In the genomic region with DNA sequence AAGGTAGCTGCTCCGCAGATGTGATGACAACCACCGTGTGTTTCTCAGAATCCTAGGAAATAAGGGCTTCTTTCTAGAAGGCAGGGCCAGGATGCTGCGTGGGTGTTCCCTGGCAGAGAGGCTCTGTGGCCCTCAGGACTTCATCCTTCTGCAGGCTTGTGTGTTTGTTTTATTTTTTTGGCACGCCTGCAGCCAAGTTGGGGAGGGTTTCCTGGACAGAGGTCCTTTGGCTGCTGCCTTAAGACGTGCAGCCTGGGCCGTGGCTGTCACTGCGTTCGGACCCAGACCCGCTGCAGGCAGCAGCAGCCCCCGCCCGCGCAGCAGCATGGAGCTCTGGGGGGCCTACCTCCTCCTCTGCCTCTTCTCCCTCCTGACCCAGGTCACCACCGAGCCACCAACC, we compare ENCODE assay signal across 10 cellular contexts. TPM values are rescaled to one million over a fixed set of nuclear protein-coding genes. Genes with fewer than 3 reads are reported as not detected.
DNase-seq lines count a peak whose midpoint lies in the region; ATAC-seq, FAIRE-seq and TF ChIP-seq lines count a peak whose summit lies in the region.
"Had no signal": no experiment of that assay in that cellular context is flagged by ENCODE, and none has a peak within 500 bp of the region (broad histone marks: within the 10 kb centered on the region; RNA-seq: fewer than 3 reads in every experiment).

CLEC3B (plus strand) TSS at position 266 of the 400 bp plus-strand sequence; CDS start at position 326, 60 bp downstream.

- H3K27me3 ChIP-seq in adrenal gland (no peaks in the 10 kb centered on the region), pancreas (peaks cover 0 to 5% (median 0%) of the 10 kb centered on the region in 4 donors)

- peaks cover 10% of the 10 kb centered on the region for H3K27me3 Mint-ChIP-seq in activated T-helper 2 cell treated with anti-CD3 and anti-CD28 coated beads, Interferon-gamma antibody, Interleukin-2, Interleukin-4, amounts not matched to agents 10 μg/mL and 5 μg/mL and 100 μg/mL, durations not matched to agents 14 hours and 24 hours and 36 hours (ENCODE audit: low read depth)

- peak; percentile 80 for ATAC-seq in Right ventricle myocardium inferior
- ATAC-seq in pancreas = peak in 3 of 4 donors; percentile 15 to 44 (median 32)
- no peak for ATAC-seq in HG02852 (IDR thresholded peaks at IDR 0.05; ENCODE audit: unreplicated experiment)
- ATAC-seq: activated CD8-positive, alpha-beta memory T cell treated with anti-CD3 and anti-CD28 coated beads, Interleukin-2, amount 10 ng/mL, durations not matched to agents 7 days and 5 days; K562 had no signal

- no peak for TF ChIP-seq POLR2A in adrenal gland (IDR thresholded peaks at IDR 0.05)

- peaks cover 3% of the 10 kb centered on the region for H3K4me1 Mint-ChIP-seq in activated T-helper 2 cell treated with anti-CD3 and anti-CD28 coated beads, Interferon-gamma antibody, Interleukin-2, Interleukin-4, amounts not matched to agents 10 μg/mL and 5 μg/mL and 100 μg/mL, durations not matched to agents 14 hours and 24 hours and 36 hours (ENCODE audit: low read depth)

- peak; percentile 70 for DNase-seq in AG10803 (ENCODE audit: low read depth)
- DNase-seq in adrenal gland = peak in 6 of 7 donors; percentile 36 to 82 (median 62)
- DNase-seq in Right ventricle myocardium inferior (ENCODE audit: missing footprints) = peak; percentile 83
- DNase-seq in pancreas = no peak
- DNase-seq in HPDE6-E6E7 (ENCODE audit: extremely low spot score) = no peak
- DNase-seq in COR-L47 (lab: John Stamatoyannopoulos, UW) = no peak
- no peak for DNase-seq in activated T-helper 2 cell treated with anti-CD3 and anti-CD28 coated beads, Interferon-gamma antibody, Interleukin-2, Interleukin-4, amounts not matched to agents 10 μg/mL and 5 μg/mL and 100 μg/mL, durations not matched to agents 14 hours and 24 hours and 36 hours (ENCODE audit: low spot score)
- DNase-seq: activated CD8-positive, alpha-beta memory T cell treated with anti-CD3 and anti-CD28 coated beads, Interleukin-2, amount 10 ng/mL, durations not matched to agents 7 days and 5 days had no signal

- WGBS in adrenal gland, 4 donors = 26 to 43% (median 29%) methylated on average over 12 to 13 of the region's 13 CpGs
- WGBS in pancreas, 2 donors = 39 to 53% methylated on average over 13 of the region's 13 CpGs

- H3K36me3 Mint-ChIP-seq in activated T-helper 2 cell treated with anti-CD3 and anti-CD28 coated beads, Interferon-gamma antibody, Interleukin-2, Interleukin-4, amounts not matched to agents 10 μg/mL and 5 μg/mL and 100 μg/mL, durations not matched to agents 14 hours and 24 hours and 36 hours (ENCODE audit: low read depth) = no peaks in the 10 kb centered on the region
- H3K36me3 Mint-ChIP-seq: activated CD8-positive, alpha-beta memory T cell treated with anti-CD3 and anti-CD28 coated beads, Interleukin-2, amount 10 ng/mL, durations not matched to agents 7 days and 5 days had no signal

- H3K9me3 ChIP-seq in adrenal gland (replicated peaks in 1 of 3) (no peaks in the 10 kb centered on the region), pancreas (no peaks in the 10 kb centered on the region)

- H3K4me3 Mint-ChIP-seq in activated T-helper 2 cell treated with anti-CD3 and anti-CD28 coated beads, Interferon-gamma antibody, Interleukin-2, Interleukin-4, amounts not matched to agents 10 μg/mL and 5 μg/mL and 100 μg/mL, durations not matched to agents 14 hours and 24 hours and 36 hours (ENCODE audit: low read depth) = no peak within 1 kb of the TSS
- H3K4me3 Mint-ChIP-seq: activated CD8-positive, alpha-beta memory T cell treated with anti-CD3 and anti-CD28 coated beads, Interleukin-2, amount 10 ng/mL, durations not matched to agents 7 days and 5 days had no signal

- no peaks in the 10 kb centered on the region for H3K9me3 Mint-ChIP-seq in activated T-helper 2 cell treated with anti-CD3 and anti-CD28 coated beads, Interferon-gamma antibody, Interleukin-2, Interleukin-4, amounts not matched to agents 10 μg/mL and 5 μg/mL and 100 μg/mL, durations not matched to agents 14 hours and 24 hours and 36 hours

- no peak within 1 kb of the TSS for H3K27ac Mint-ChIP-seq in activated T-helper 2 cell treated with anti-CD3 and anti-CD28 coated beads, Interferon-gamma antibody, Interleukin-2, Interleukin-4, amounts not matched to agents 10 μg/mL and 5 μg/mL and 100 μg/mL, durations not matched to agents 14 hours and 24 hours and 36 hours
- H3K27ac Mint-ChIP-seq: activated CD8-positive, alpha-beta memory T cell treated with anti-CD3 and anti-CD28 coated beads, Interleukin-2, amount 10 ng/mL, durations not matched to agents 7 days and 5 days had no signal

- H3K27ac ChIP-seq in adrenal gland (peak within 1 kb of the TSS in 2 of 5 donors; percentile 46 to 81), pancreas (no peak within 1 kb of the TSS)

- H3K4me1 ChIP-seq in adrenal gland (replicated peaks in 1 of 2) (peaks cover 0 to 38% of the 10 kb centered on the region in 2 donors), pancreas (peaks cover 0 to 2% (median 0%) of the 10 kb centered on the region in 3 donors)

- intact Hi-C loops in adrenal gland (cut with DNase I) = loop anchor here in 1 of 2 donors (10.0 kb wide), 1 partner anchor 51 kb away; the partner anchor contains the start of genes EXOSC7 and ZDHHC3
- intact Hi-C loops in Right ventricle myocardium inferior (cut with DNase I) = loop anchor here (2.0 to 5.0 kb wide), 2 partner anchors 31 to 49 kb away; partner anchors contain the start of genes EXOSC7 and ZDHHC3
- intact Hi-C loops in pancreas (cut with DNase I) = no loop called here
- intact Hi-C loops in activated T-helper 2 cell treated with anti-CD3 and anti-CD28 coated beads, Interferon-gamma antibody, Interleukin-2, Interleukin-4, amounts not matched to agents 10 μg/mL and 5 μg/mL and 100 μg/mL, durations not matched to agents 14 hours and 24 hours and 36 hours (cut with micrococcal nuclease) = no loop called here

- FAIRE-seq in pancreas (lab: Jason Lieb, UNC) = no peak
- FAIRE-seq: K562 had no signal

- TF ChIP-seq CTCF in AG10803 (conservative IDR thresholded peaks at IDR 0.05; ENCODE audit: low read length) = no peak
- TF ChIP-seq CTCF in adrenal gland (IDR thresholded peaks at IDR 0.05) = no peak
- TF ChIP-seq CTCF in pancreas (IDR thresholded peaks at IDR 0.05) = no peak

- H3K4me3 ChIP-seq in AG10803 (ENCODE audit: low read length) = peak within 1 kb of the TSS; percentile 20
- H3K4me3 ChIP-seq in adrenal gland = peak within 1 kb of the TSS in 1 of 4 donors; percentile 26
- H3K4me3 ChIP-seq in pancreas = no peak within 1 kb of the TSS
- H3K4me3 ChIP-seq: K562 had no signal

- H3K36me3 ChIP-seq in adrenal gland (replicated peaks in 1 of 2) (no peaks in the 10 kb centered on the region), pancreas (no peaks in the 10 kb centered on the region)

RNA-seq across cellular contexts. Expression of gene CLEC3B, which starts in this region (rescaled TPM):
- total RNA-seq in adrenal gland = 100 to 1,000 TPM in 3 of 8 donors, 10 to 100 TPM in 5; 20.7 to 110 (median 73.1) TPM
- polyA plus RNA-seq in adrenal gland = 100 to 1,000 TPM in 2 of 3 donors, 1 to 10 TPM in 1; 5.1 to 251 (median 177) TPM
- total RNA-seq in Right ventricle myocardium inferior = 70.8 TPM
- 10 to 100 TPM in 1 of 6 donors, 1 to 10 TPM in 5; 1.3 to 10.6 (median 5.5) TPM for total RNA-seq in pancreas
- polyA plus RNA-seq in pancreas = 10 to 100 TPM; 12.8 to 31.9 TPM
- 0.21 TPM in 1 of 2 replicates, not detected in the other for total RNA-seq in activated T-helper 2 cell treated with anti-CD3 and anti-CD28 coated beads, Interferon-gamma antibody, Interleukin-2, Interleukin-4, amounts not matched to agents 10 μg/mL and 5 μg/mL and 100 μg/mL, durations not matched to agents 14 hours and 24 hours and 36 hours
- total RNA-seq: activated CD8-positive, alpha-beta memory T cell treated with anti-CD3 and anti-CD28 coated beads, Interleukin-2, amount 10 ng/mL, durations not matched to agents 7 days and 5 days; K562 had no signal
- polyA plus RNA-seq: K562 had no signal

Comparison
In these comparisons a context has a peak if more than half of its experiments do, and no peak if none do; other contexts are left out.
1. DNase-seq: peak in AG10803 (single experiment), adrenal gland (6 of 7) and Right ventricle myocardium inferior (single experiment); none in pancreas (0 of 6), HPDE6-E6E7 (single experiment), COR-L47 (single experiment) and activated T-helper 2 cell treated with anti-CD3 and anti-CD28 coated beads, Interferon-gamma antibody, Interleukin-2, Interleukin-4, amounts not matched to agents 10 μg/mL and 5 μg/mL and 100 μg/mL, durations not matched to agents 14 hours and 24 hours and 36 hours (single experiment).